Comparison of ENCODE assay signal across 16 cellular contexts in genomic region chr14:28264306-28264705, GRCh38.
A peak's percentile ranks its signal among the peaks of the same experiment; 100 is the strongest.
DNase-seq lines count a peak whose midpoint lies in the region; ATAC-seq and TF ChIP-seq lines count a peak whose summit lies in the region.
"Had no signal": no experiment of that assay in that cellular context is flagged by ENCODE, and none has a peak within 500 bp of the region (broad histone marks: within the 10 kb centered on the region; RNA-seq: fewer than 3 reads in every experiment).

No MANE protein-coding gene starts in this region.

- H3K27me3 Mint-ChIP-seq in endodermal cell (ENCODE audit: insufficient read depth) = peaks cover 18% of the 10 kb centered on the region
- no peaks in the 10 kb centered on the region for H3K27me3 Mint-ChIP-seq in nephron progenitor cell (ENCODE audit: low read depth, poor library complexity)

- peak overlapping the region; percentile 45 for H3K4me3 Mint-ChIP-seq in endodermal cell
- no peak overlapping the region for H3K4me3 Mint-ChIP-seq in nephron progenitor cell

- no peaks in the 10 kb centered on the region for H3K36me3 ChIP-seq in endodermal cell (ENCODE audit: control insufficient read depth, insufficient read depth, low read length)
- no peaks in the 10 kb centered on the region for H3K36me3 ChIP-seq in esophagus muscularis mucosa
- H3K36me3 ChIP-seq: BLaER1 treated with 17β-estradiol and CSF1 and Interleukin-3, amounts not matched to agents 10 nM and 100 nM had no signal

- intact Hi-C loops in esophagus muscularis mucosa (cut with DNase I) = no loop called here

- H3K36me3 Mint-ChIP-seq in endodermal cell (ENCODE audit: low read depth) (no peaks in the 10 kb centered on the region), nephron progenitor cell (ENCODE audit: low read depth) (no peaks in the 10 kb centered on the region)

- DNase-seq in DMS53 treated with DMSO at 0.1 percent for 48 hours (lab: John Stamatoyannopoulos, UW; ENCODE audit: unreplicated experiment) (peak; percentile 19), RPMI7951 (ENCODE audit: low read depth) (peak; percentile 1), endodermal cell (no peak), skeletal muscle cell (ENCODE audit: low read depth) (no peak), nephron progenitor cell (no peak), esophagus muscularis mucosa (ENCODE audit: extremely low spot score) (no peak)
- DNase-seq: DMS 273 treated with DMSO at 0.1 percent for 48 hours, GM23248, KBM-7, NCI-H146, NCI-H2227 treated with DMSO at 0.1 percent for 48 hours, SIG-M5 had no signal

- no peak for TF ChIP-seq POLR2A in esophagus muscularis mucosa (IDR thresholded peaks at IDR 0.05; ENCODE audit: low read depth)

- no peak for ATAC-seq in GM21526 (IDR thresholded peaks at IDR 0.05; ENCODE audit: low FRiP score, unreplicated experiment)
- ATAC-seq: GM12878 had no signal

- H3K27ac Mint-ChIP-seq in endodermal cell = no peak overlapping the region
- no peak overlapping the region for H3K27ac Mint-ChIP-seq in nephron progenitor cell

- WGBS in endodermal cell (ENCODE audit: insufficient coverage in 1 of 2, insufficient read length in 1 of 2), 2 experiments = 84 to 93% methylated on average over 12 to 29 of the region's 29 CpGs
- 50% methylated on average over 17 of the region's 29 CpGs for WGBS in esophagus muscularis mucosa

- no peaks in the 10 kb centered on the region for H3K9me3 ChIP-seq in endodermal cell (ENCODE audit: control insufficient read depth, low read length)
- peaks cover 0 to 13% (median 2%) of the 10 kb centered on the region in 4 donors for H3K9me3 ChIP-seq in esophagus muscularis mucosa

- H3K9ac ChIP-seq in endodermal cell (ENCODE audit: extremely low read depth, low read length, poor library complexity, severe bottlenecking) = no peak overlapping the region
- H3K9ac ChIP-seq: BLaER1 treated with 17β-estradiol and CSF1 and Interleukin-3, amounts not matched to agents 10 nM and 100 nM; GM23248 had no signal

- no peak for TF ChIP-seq EP300 in esophagus muscularis mucosa (IDR thresholded peaks at IDR 0.05)

- no peaks in the 10 kb centered on the region for H3K4me1 ChIP-seq in endodermal cell (ENCODE audit: control insufficient read depth, insufficient read depth, low read length)
- H3K4me1 ChIP-seq in esophagus muscularis mucosa = no peaks in the 10 kb centered on the region
- H3K4me1 ChIP-seq: BLaER1 treated with 17β-estradiol and CSF1 and Interleukin-3, amounts not matched to agents 10 nM and 100 nM had no signal

- H3K4me1 Mint-ChIP-seq in endodermal cell (no peaks in the 10 kb centered on the region), nephron progenitor cell (no peaks in the 10 kb centered on the region)

- H3K9me3 Mint-ChIP-seq in endodermal cell (peaks cover 2% of the 10 kb centered on the region), nephron progenitor cell (peaks cover 45% of the 10 kb centered on the region)

- H3K27me3 ChIP-seq in endodermal cell (ENCODE audit: control insufficient read depth, insufficient read depth, low read length, poor library complexity, severe bottlenecking) = no peaks in the 10 kb centered on the region
- H3K27me3 ChIP-seq in esophagus muscularis mucosa = peaks cover 0 to 14% (median 0%) of the 10 kb centered on the region in 4 donors
- H3K27me3 ChIP-seq: BLaER1 treated with 17β-estradiol and CSF1 and Interleukin-3, amounts not matched to agents 10 nM and 100 nM had no signal

- H3K27ac ChIP-seq in endodermal cell (ENCODE audit: low read depth, low read length) (no peak overlapping the region), esophagus muscularis mucosa (replicated peaks in 1 of 4) (no peak overlapping the region)
- H3K27ac ChIP-seq: BLaER1 treated with 17β-estradiol and CSF1 and Interleukin-3, amounts not matched to agents 10 nM and 100 nM; GM23248; HL-60 had no signal

- no peak overlapping the region for H3K4me3 ChIP-seq in endodermal cell (ENCODE audit: low read length)
- H3K4me3 ChIP-seq in skeletal muscle cell (ENCODE audit: low read depth, low read length) = peak overlapping the region; percentile 31
- no peak overlapping the region for H3K4me3 ChIP-seq in esophagus muscularis mucosa
- H3K4me3 ChIP-seq: BLaER1 treated with 17β-estradiol and CSF1 and Interleukin-3, amounts not matched to agents 10 nM and 100 nM; GM12878; GM23248 had no signal

- TF ChIP-seq CTCF in endodermal cell (conservative IDR thresholded peaks at IDR 0.05) (peak; percentile 26), nephron progenitor cell (IDR thresholded peaks at IDR 0.05) (no peak), esophagus muscularis mucosa (IDR thresholded peaks at IDR 0.05) (no peak)

Comparison
In these comparisons a context has a peak if more than half of its experiments do, and no peak if none do; other contexts are left out.
1. DNase-seq: peak in DMS53 treated with DMSO at 0.1 percent for 48 hours (single experiment) and RPMI7951 (single experiment); none in endodermal cell (single experiment), skeletal muscle cell (single experiment), nephron progenitor cell (single experiment) and esophagus muscularis mucosa (single experiment).